In the genomic region with DNA sequence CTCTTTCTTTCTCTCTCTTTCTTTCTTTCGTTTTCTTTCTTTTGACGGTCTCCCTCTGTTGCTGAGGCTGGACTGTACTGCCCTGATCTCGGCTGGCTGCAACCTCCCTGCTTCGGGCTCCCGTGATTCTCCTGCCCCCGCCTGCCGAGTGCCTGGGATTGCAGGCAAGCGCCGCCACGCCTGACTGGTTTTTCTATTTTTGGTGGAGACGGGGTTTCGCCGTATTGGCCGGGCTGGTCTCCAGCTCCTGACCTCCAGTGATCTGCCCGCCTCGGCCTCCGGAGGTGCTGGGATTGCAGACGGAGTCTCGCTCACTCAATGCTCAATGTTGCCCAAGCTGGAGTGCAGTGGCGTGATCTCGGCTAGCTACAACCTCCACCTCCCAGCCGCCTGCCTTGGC, we compare ENCODE assay signal across 6 cellular contexts.
A peak's percentile ranks its signal among the peaks of the same experiment; 100 is the strongest.
DNase-seq lines count a peak whose midpoint lies in the region; ATAC-seq and TF ChIP-seq lines count a peak whose summit lies in the region.
"Not testable (repeated sequence)": the region's sequence is repeated elsewhere in the genome, so short reads cannot be mapped to it uniquely, and the experiment has no call there.

No MANE protein-coding gene starts in this region.

- not testable (repeated sequence) for H3K27ac ChIP-seq in C4-2B, upper lobe of right lung
- peak overlapping the region; percentile 63 for H3K27ac ChIP-seq in WERI-Rb-1

- not testable (repeated sequence) for H3K4me1 Mint-ChIP-seq in chondrocyte (ENCODE audit: low read depth)

- peaks cover 14% of the 10 kb centered on the region for H3K9me3 Mint-ChIP-seq in chondrocyte (ENCODE audit: low read depth)

- TF ChIP-seq CTCF in C4-2B (conservative IDR thresholded peaks at IDR 0.05) = peak; percentile 25; the same call in 1 of the 2 replicates
- 0 out of 2 replicates have a peak, but pooled peaks have one; percentile 13 for TF ChIP-seq CTCF in WERI-Rb-1 (IDR thresholded peaks at IDR 0.05; ENCODE audit: low read depth, low read length)
- TF ChIP-seq CTCF in chondrocyte (IDR thresholded peaks at IDR 0.05); upper lobe of right lung (IDR thresholded peaks at IDR 0.05): not testable (repeated sequence)

- H3K9me3 ChIP-seq in WERI-Rb-1 (ENCODE audit: severe bottlenecking); upper lobe of right lung: not testable (repeated sequence)

- peak; percentile 51 for DNase-seq in Daoy (ENCODE audit: low read depth)
- DNase-seq in RPMI7951 (ENCODE audit: low read depth) = peak; percentile 26
- peak; percentile 67 for DNase-seq in WERI-Rb-1
- DNase-seq in chondrocyte (ENCODE audit: low spot score) = peak; percentile 57
- DNase-seq in upper lobe of right lung = peak; percentile 36

- not testable (repeated sequence) for H3K27me3 ChIP-seq in WERI-Rb-1 (ENCODE audit: insufficient read depth, low read depth, severe bottlenecking); upper lobe of right lung

- H3K36me3 Mint-ChIP-seq in chondrocyte (ENCODE audit: low read depth) = not testable (repeated sequence)

- H3K4me3 ChIP-seq in WERI-Rb-1 (ENCODE audit: low read depth, low read length); upper lobe of right lung: not testable (repeated sequence)

- not testable (repeated sequence) for H3K27me3 Mint-ChIP-seq in chondrocyte (ENCODE audit: low read depth)

- intact Hi-C loops in upper lobe of right lung (cut with DNase I) = not testable (repeated sequence)

- H3K27ac Mint-ChIP-seq in chondrocyte (ENCODE audit: unreplicated experiment) = not testable (repeated sequence)

- not testable (repeated sequence) for H3K4me3 Mint-ChIP-seq in chondrocyte (ENCODE audit: unreplicated experiment)

- not testable (repeated sequence) for H3K36me3 ChIP-seq in WERI-Rb-1, upper lobe of right lung

- ATAC-seq in upper lobe of right lung = not testable (repeated sequence)

- not testable (repeated sequence) for H3K4me1 ChIP-seq in upper lobe of right lung
